Comparison of ENCODE assay signal across 1 cellular context in genomic region chr10:128046156-128046933, GRCh38.
TF ChIP-seq lines count a peak whose summit lies in the region.

No MANE protein-coding gene starts in this region.

TF ChIP-seq in SK-N-SH, 30 proteins besides CTCF, POLR2A, EP300 and RAD21 (continued from another document):
- no peak for TF ChIP-seq USF1 (IDR thresholded peaks at IDR 0.05; ENCODE audit: borderline replicate concordance, low read depth)
- no peak for TF ChIP-seq GATA2 (CRISPR knock-in tag; IDR thresholded peaks at IDR 0.05)
- TF ChIP-seq NFIC (IDR thresholded peaks at IDR 0.05; ENCODE audit: borderline replicate concordance), result no peak
- no peak for TF ChIP-seq RCOR1 (IDR thresholded peaks at IDR 0.05; ENCODE audit: low read length)
- TF ChIP-seq GABPA (IDR thresholded peaks at IDR 0.05; ENCODE audit: low read depth), result no peak
- TF ChIP-seq JUND (IDR thresholded peaks at IDR 0.05), result no peak
- no peak for TF ChIP-seq POLR2AphosphoS5 (IDR thresholded peaks at IDR 0.05; ENCODE audit: low read depth, low read length)
- TF ChIP-seq MEF2A (IDR thresholded peaks at IDR 0.05; ENCODE audit: borderline replicate concordance, low read depth), result no peak
- TF ChIP-seq MXI1 (IDR thresholded peaks at IDR 0.05; ENCODE audit: low read depth, low read length), result no peak
- TF ChIP-seq PBX3 (IDR thresholded peaks at IDR 0.05), result no peak
- TF ChIP-seq FOXM1 (IDR thresholded peaks at IDR 0.05; ENCODE audit: low read depth), result no peak
- no peak for TF ChIP-seq CHD2 (IDR thresholded peaks at IDR 0.05; ENCODE audit: low read length, partially characterized antibody)
- TF ChIP-seq MAX (IDR thresholded peaks at IDR 0.05; ENCODE audit: low read depth), result no peak
- TF ChIP-seq RFX5 (IDR thresholded peaks at IDR 0.05; ENCODE audit: low read length), result no peak
- no peak for TF ChIP-seq ZBTB33 (IDR thresholded peaks at IDR 0.05; ENCODE audit: borderline replicate concordance, low read depth)
- TF ChIP-seq NRF1 (IDR thresholded peaks at IDR 0.05; ENCODE audit: low read depth, low read length), result no peak
